Comparison of ENCODE assay signal across 1 cellular context in genomic region chr12:100437038-100437841, GRCh38.
TF ChIP-seq lines count a peak whose summit lies in the region.

No MANE protein-coding gene starts in this region.

TF ChIP-seq in HepG2, 621 proteins besides CTCF, POLR2A, EP300 and RAD21 (continued from another document and continues in another):
- TF ChIP-seq ZNF407 (CRISPR knock-in tag; IDR thresholded peaks at IDR 0.05; ENCODE audit: not compliant biosample characterization) (no peak), TBL1XR1 (IDR thresholded peaks at IDR 0.05; ENCODE audit: borderline replicate concordance, low read length, partially characterized antibody) (peak; percentile 91), ZNF101 (CRISPR knock-in tag; IDR thresholded peaks at IDR 0.05; ENCODE audit: borderline replicate concordance, low read depth) (no peak), CREBL2 (CRISPR knock-in tag; IDR thresholded peaks at IDR 0.05; ENCODE audit: borderline replicate concordance) (no peak), ZC3H13 (CRISPR knock-in tag; IDR thresholded peaks at IDR 0.05) (no peak), ELF3 (CRISPR knock-in tag; IDR thresholded peaks at IDR 0.05) (peak; percentile 82), CENPX (CRISPR knock-in tag; IDR thresholded peaks at IDR 0.05) (no peak), SP140L (CRISPR knock-in tag; IDR thresholded peaks at IDR 0.05; ENCODE audit: borderline replicate concordance) (no peak), ZBTB20 (CRISPR knock-in tag; IDR thresholded peaks at IDR 0.05; ENCODE audit: borderline replicate concordance, low read depth) (peak; percentile 89), THAP9 (CRISPR knock-in tag; IDR thresholded peaks at IDR 0.05; ENCODE audit: borderline replicate concordance) (no peak), KMT2A (CRISPR knock-in tag; IDR thresholded peaks at IDR 0.05) (no peak), ZNF253 (CRISPR knock-in tag; IDR thresholded peaks at IDR 0.05; ENCODE audit: borderline replicate concordance) (no peak), TMF1 (CRISPR knock-in tag; IDR thresholded peaks at IDR 0.05; ENCODE audit: low read depth) (no peak), ZNF710 (CRISPR knock-in tag; IDR thresholded peaks at IDR 0.05; ENCODE audit: borderline replicate concordance) (peak; percentile 94; the same call in 1 of the 2 replicates), MNT (IDR thresholded peaks at IDR 0.05) (no peak), DDIT3 (CRISPR knock-in tag; IDR thresholded peaks at IDR 0.05) (no peak), ZNF83 (CRISPR knock-in tag; IDR thresholded peaks at IDR 0.05; ENCODE audit: borderline replicate concordance) (no peak), SRSF1 (optimal IDR thresholded peaks at IDR 0.05; ENCODE audit: low read depth, low read length) (no peak), SMARCC2 (IDR thresholded peaks at IDR 0.05) (no peak), ZMYM4 (CRISPR knock-in tag; IDR thresholded peaks at IDR 0.05) (peak; percentile 90), SKI (IDR thresholded peaks at IDR 0.05; ENCODE audit: partially characterized antibody) (peak; percentile 91), ZFP36 (IDR thresholded peaks at IDR 0.05; ENCODE audit: borderline replicate concordance, low read depth, low read length, partially characterized antibody) (no peak), GLMP (CRISPR knock-in tag; IDR thresholded peaks at IDR 0.05; ENCODE audit: borderline replicate concordance) (no peak), ZBTB3 (CRISPR knock-in tag; IDR thresholded peaks at IDR 0.05; ENCODE audit: borderline replicate concordance, low read depth) (no peak), ZNF607 (CRISPR knock-in tag; IDR thresholded peaks at IDR 0.05; ENCODE audit: borderline replicate concordance) (peak; percentile 60; the same call in 1 of the 2 replicates), SMAD9 (CRISPR knock-in tag; IDR thresholded peaks at IDR 0.05) (no peak), AHDC1 (CRISPR knock-in tag; IDR thresholded peaks at IDR 0.05; ENCODE audit: borderline replicate concordance) (peak; percentile 95; the same call in 1 of the 2 replicates), ZNF333 (CRISPR knock-in tag; IDR thresholded peaks at IDR 0.05; ENCODE audit: borderline replicate concordance) (no peak; the same call in 1 of the 2 replicates)
